8 cellular contexts compared by ENCODE assay signal in genomic region chr17:81090361-81091133, GRCh38. TPM values are rescaled to one million over a fixed set of nuclear protein-coding genes. Genes with fewer than 3 reads are reported as not detected.
A peak's percentile ranks its signal among the peaks of the same experiment; 100 is the strongest.
DNase-seq lines count a peak whose midpoint lies in the region; ATAC-seq and TF ChIP-seq lines count a peak whose summit lies in the region.

No MANE protein-coding gene starts in this region.

- no peaks in the 10 kb centered on the region for H3K9me3 ChIP-seq in MG63

- DNase-seq in H7 (peak; percentile 98), SIG-M5 (lab: John Stamatoyannopoulos, UW) (peak; percentile 39), epithelial cell of esophagus (ENCODE audit: low read depth) (peak; percentile 80), NCI-H446 (lab: John Stamatoyannopoulos, UW) (no peak), MG63 (no peak), hepatic stellate cell (ENCODE audit: low spot score) (no peak)

- ATAC-seq in HG02678 (IDR thresholded peaks at IDR 0.05; ENCODE audit: unreplicated experiment): no peak

- peak overlapping the region in 18 of 21 experiments; percentile 28 to 86 (median 61) for H3K27ac ChIP-seq in skin epidermis

- no peaks in the 10 kb centered on the region for H3K27me3 ChIP-seq in H7 (ENCODE audit: control insufficient read depth, insufficient read depth, low read length)
- H3K27me3 ChIP-seq in MG63: no peaks in the 10 kb centered on the region

- TF ChIP-seq CTCF in epithelial cell of esophagus (IDR thresholded peaks at IDR 0.05; ENCODE audit: insufficient read depth, low read depth, low read length, missing control alignments): no peak

- no peaks in the 10 kb centered on the region; the same call in 1 of the 2 replicates for H3K36me3 ChIP-seq in H7 (replicated peaks; ENCODE audit: control insufficient read depth, insufficient read depth, low read length)
- H3K36me3 ChIP-seq in MG63: peaks cover 9% of the 10 kb centered on the region

- H3K4me3 ChIP-seq in H7 (ENCODE audit: insufficient read depth, low read depth, low read length): no peak overlapping the region
- no peak overlapping the region for H3K4me3 ChIP-seq in epithelial cell of esophagus (ENCODE audit: low read length)
- no peak overlapping the region for H3K4me3 ChIP-seq in skin epidermis
- no peak overlapping the region for H3K4me3 ChIP-seq in MG63

RNA-seq across cellular contexts. Expression of gene BAIAP2, which starts 55.6 kb away (rescaled TPM):
- 14.9 and 19.5 TPM in 2 replicates for total RNA-seq in H7 (2014; rRNA removed; shearing (Covaris generic))
- total RNA-seq in MG63 (2014; rRNA removed; shearing (Covaris generic); ENCODE audit: low replicate concordance): 34.4 and 43.9 TPM in 2 replicates

Comparison
In these comparisons a context has a peak if more than half of its experiments do, and no peak if none do; other contexts are left out.
1. DNase-seq: peak in H7 (single experiment), SIG-M5 (single experiment) and epithelial cell of esophagus (single experiment); none in NCI-H446 (0 of 2), MG63 (single experiment) and hepatic stellate cell (single experiment).